1 cellular context compared by ENCODE assay signal in the genomic region with DNA sequence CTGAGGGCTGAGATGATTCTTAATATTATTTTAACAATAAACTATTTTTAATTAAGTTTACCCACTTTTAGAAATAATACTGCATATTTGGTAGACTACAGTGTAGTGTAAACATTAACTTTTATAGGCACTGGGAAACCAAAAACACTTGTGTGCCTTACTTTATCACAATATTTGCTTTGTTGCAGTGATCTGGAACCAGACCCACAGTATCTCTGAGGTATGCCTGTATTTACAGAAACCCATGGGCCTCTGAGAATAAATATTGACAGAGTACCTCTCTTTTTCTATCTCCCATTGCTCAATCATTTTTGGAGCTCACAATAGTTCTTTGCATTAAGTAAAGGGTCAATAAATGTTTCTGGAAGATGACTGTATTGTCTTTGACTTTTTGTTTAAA.
TF ChIP-seq lines count a peak whose summit lies in the region.

No MANE protein-coding gene starts in this region.

TF ChIP-seq in HepG2, 621 proteins besides CTCF, POLR2A, EP300 and RAD21 (continued from another document and continues in another):
- TF ChIP-seq, protein P1, sequence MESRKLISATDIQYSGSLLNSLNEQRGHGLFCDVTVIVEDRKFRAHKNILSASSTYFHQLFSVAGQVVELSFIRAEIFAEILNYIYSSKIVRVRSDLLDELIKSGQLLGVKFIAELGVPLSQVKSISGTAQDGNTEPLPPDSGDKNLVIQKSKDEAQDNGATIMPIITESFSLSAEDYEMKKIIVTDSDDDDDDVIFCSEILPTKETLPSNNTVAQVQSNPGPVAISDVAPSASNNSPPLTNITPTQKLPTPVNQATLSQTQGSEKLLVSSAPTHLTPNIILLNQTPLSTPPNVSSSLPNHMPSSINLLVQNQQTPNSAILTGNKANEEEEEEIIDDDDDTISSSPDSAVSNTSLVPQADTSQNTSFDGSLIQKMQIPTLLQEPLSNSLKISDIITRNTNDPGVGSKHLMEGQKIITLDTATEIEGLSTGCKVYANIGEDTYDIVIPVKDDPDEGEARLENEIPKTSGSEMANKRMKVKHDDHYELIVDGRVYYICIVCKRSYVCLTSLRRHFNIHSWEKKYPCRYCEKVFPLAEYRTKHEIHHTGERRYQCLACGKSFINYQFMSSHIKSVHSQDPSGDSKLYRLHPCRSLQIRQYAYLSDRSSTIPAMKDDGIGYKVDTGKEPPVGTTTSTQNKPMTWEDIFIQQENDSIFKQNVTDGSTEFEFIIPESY (CRISPR knock-in tag; IDR thresholded peaks at IDR 0.05): no peak
- TF ChIP-seq ZNF549 (CRISPR knock-in tag; IDR thresholded peaks at IDR 0.05) (no peak), PRDM10 (CRISPR knock-in tag; IDR thresholded peaks at IDR 0.05; ENCODE audit: low read depth) (0 out of 2 replicates have a peak, but pooled peaks have one; percentile 22), MTF1 (CRISPR knock-in tag; IDR thresholded peaks at IDR 0.05) (no peak), ZNF800 (CRISPR knock-in tag; IDR thresholded peaks at IDR 0.05) (0 out of 2 replicates have a peak, but pooled peaks have one; percentile 75), MAFG (CRISPR knock-in tag; IDR thresholded peaks at IDR 0.05) (no peak), NR2F2 (IDR thresholded peaks at IDR 0.05; ENCODE audit: borderline replicate concordance, low read depth) (peak; percentile 93), CBX2 (IDR thresholded peaks at IDR 0.05; ENCODE audit: low read depth, low read length) (no peak), CBX2 (CRISPR knock-in tag; IDR thresholded peaks at IDR 0.05; ENCODE audit: low read depth) (no peak), RFX5 (IDR thresholded peaks at IDR 0.05; ENCODE audit: low read depth, low read length) (no peak), ZNF180 (CRISPR knock-in tag; IDR thresholded peaks at IDR 0.05; ENCODE audit: borderline replicate concordance, low read depth) (no peak), ZNF510 (CRISPR knock-in tag; IDR thresholded peaks at IDR 0.05; ENCODE audit: low read depth) (no peak), CSRNP2 (CRISPR knock-in tag; conservative IDR thresholded peaks at IDR 0.05; ENCODE audit: low read depth) (no peak), TAF15 (IDR thresholded peaks at IDR 0.05; ENCODE audit: low read depth, low read length, poor library complexity, severe bottlenecking) (no peak), SRSF4 (IDR thresholded peaks at IDR 0.05; ENCODE audit: low read depth, low read length, poor library complexity, severe bottlenecking) (no peak), ZNF232 (CRISPR knock-in tag; IDR thresholded peaks at IDR 0.05; ENCODE audit: borderline replicate concordance) (no peak), KDM1A (CRISPR knock-in tag; IDR thresholded peaks at IDR 0.05) (peak; percentile 79; the same call in 1 of the 2 replicates), HOXA9 (CRISPR knock-in tag; IDR thresholded peaks at IDR 0.05; ENCODE audit: borderline replicate concordance) (no peak), ZNF468 (CRISPR knock-in tag; IDR thresholded peaks at IDR 0.05) (no peak), ZNF563 (CRISPR knock-in tag; IDR thresholded peaks at IDR 0.05) (no peak), ZNF224 (CRISPR knock-in tag; IDR thresholded peaks at IDR 0.05) (no peak), ZNF337 (CRISPR knock-in tag; IDR thresholded peaks at IDR 0.05; ENCODE audit: borderline replicate concordance, low read depth) (no peak), MED8 (CRISPR knock-in tag; IDR thresholded peaks at IDR 0.05; ENCODE audit: insufficient replicate concordance) (peak; percentile 47), SPEN (CRISPR knock-in tag; IDR thresholded peaks at IDR 0.05; ENCODE audit: low read depth) (no peak), FOXK2 (IDR thresholded peaks at IDR 0.05) (no peak), HMGXB4 (CRISPR knock-in tag; IDR thresholded peaks at IDR 0.05; ENCODE audit: borderline replicate concordance in 1 of 2, low read depth in 1 of 2) (peak in 1 of 2 experiments; percentile 56; a peak in 1 of 4 replicates), TOE1 (CRISPR knock-in tag; IDR thresholded peaks at IDR 0.05) (peak; percentile 88; the same call in 1 of the 2 replicates), MIER3 (CRISPR knock-in tag; IDR thresholded peaks at IDR 0.05; ENCODE audit: borderline replicate concordance) (peak; percentile 97), KDM5B (CRISPR knock-in tag; IDR thresholded peaks at IDR 0.05; ENCODE audit: borderline replicate concordance) (no peak), ZNF598 (CRISPR knock-in tag; IDR thresholded peaks at IDR 0.05; ENCODE audit: borderline replicate concordance) (no peak), ZNF773 (CRISPR knock-in tag; IDR thresholded peaks at IDR 0.05; ENCODE audit: borderline replicate concordance) (no peak), SP140L (CRISPR knock-in tag; IDR thresholded peaks at IDR 0.05; ENCODE audit: borderline replicate concordance) (peak; percentile 69; the same call in 1 of the 2 replicates), TGIF2 (CRISPR knock-in tag; IDR thresholded peaks at IDR 0.05) (no peak)
- TF ChIP-seq, protein P2, sequence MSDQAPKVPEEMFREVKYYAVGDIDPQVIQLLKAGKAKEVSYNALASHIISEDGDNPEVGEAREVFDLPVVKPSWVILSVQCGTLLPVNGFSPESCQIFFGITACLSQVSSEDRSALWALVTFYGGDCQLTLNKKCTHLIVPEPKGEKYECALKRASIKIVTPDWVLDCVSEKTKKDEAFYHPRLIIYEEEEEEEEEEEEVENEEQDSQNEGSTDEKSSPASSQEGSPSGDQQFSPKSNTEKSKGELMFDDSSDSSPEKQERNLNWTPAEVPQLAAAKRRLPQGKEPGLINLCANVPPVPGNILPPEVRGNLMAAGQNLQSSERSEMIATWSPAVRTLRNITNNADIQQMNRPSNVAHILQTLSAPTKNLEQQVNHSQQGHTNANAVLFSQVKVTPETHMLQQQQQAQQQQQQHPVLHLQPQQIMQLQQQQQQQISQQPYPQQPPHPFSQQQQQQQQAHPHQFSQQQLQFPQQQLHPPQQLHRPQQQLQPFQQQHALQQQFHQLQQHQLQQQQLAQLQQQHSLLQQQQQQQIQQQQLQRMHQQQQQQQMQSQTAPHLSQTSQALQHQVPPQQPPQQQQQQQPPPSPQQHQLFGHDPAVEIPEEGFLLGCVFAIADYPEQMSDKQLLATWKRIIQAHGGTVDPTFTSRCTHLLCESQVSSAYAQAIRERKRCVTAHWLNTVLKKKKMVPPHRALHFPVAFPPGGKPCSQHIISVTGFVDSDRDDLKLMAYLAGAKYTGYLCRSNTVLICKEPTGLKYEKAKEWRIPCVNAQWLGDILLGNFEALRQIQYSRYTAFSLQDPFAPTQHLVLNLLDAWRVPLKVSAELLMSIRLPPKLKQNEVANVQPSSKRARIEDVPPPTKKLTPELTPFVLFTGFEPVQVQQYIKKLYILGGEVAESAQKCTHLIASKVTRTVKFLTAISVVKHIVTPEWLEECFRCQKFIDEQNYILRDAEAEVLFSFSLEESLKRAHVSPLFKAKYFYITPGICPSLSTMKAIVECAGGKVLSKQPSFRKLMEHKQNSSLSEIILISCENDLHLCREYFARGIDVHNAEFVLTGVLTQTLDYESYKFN (CRISPR knock-in tag; conservative IDR thresholded peaks at IDR 0.05): peak; percentile 99
- TF ChIP-seq, protein P3, sequence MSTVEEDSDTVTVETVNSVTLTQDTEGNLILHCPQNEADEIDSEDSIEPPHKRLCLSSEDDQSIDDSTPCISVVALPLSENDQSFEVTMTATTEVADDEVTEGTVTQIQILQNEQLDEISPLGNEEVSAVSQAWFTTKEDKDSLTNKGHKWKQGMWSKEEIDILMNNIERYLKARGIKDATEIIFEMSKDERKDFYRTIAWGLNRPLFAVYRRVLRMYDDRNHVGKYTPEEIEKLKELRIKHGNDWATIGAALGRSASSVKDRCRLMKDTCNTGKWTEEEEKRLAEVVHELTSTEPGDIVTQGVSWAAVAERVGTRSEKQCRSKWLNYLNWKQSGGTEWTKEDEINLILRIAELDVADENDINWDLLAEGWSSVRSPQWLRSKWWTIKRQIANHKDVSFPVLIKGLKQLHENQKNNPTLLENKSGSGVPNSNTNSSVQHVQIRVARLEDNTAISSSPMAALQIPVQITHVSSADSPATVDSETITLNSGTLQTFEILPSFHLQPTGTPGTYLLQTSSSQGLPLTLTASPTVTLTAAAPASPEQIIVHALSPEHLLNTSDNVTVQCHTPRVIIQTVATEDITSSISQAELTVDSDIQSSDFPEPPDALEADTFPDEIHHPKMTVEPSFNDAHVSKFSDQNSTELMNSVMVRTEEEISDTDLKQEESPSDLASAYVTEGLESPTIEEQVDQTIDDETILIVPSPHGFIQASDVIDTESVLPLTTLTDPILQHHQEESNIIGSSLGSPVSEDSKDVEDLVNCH (CRISPR knock-in tag; IDR thresholded peaks at IDR 0.05): no peak
- TF ChIP-seq, protein P4, sequence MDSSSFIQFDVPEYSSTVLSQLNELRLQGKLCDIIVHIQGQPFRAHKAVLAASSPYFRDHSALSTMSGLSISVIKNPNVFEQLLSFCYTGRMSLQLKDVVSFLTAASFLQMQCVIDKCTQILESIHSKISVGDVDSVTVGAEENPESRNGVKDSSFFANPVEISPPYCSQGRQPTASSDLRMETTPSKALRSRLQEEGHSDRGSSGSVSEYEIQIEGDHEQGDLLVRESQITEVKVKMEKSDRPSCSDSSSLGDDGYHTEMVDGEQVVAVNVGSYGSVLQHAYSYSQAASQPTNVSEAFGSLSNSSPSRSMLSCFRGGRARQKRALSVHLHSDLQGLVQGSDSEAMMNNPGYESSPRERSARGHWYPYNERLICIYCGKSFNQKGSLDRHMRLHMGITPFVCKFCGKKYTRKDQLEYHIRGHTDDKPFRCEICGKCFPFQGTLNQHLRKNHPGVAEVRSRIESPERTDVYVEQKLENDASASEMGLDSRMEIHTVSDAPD (CRISPR knock-in tag; IDR thresholded peaks at IDR 0.05): peak; percentile 79; the same call in 1 of the 2 replicates
- TF ChIP-seq, protein P5, sequence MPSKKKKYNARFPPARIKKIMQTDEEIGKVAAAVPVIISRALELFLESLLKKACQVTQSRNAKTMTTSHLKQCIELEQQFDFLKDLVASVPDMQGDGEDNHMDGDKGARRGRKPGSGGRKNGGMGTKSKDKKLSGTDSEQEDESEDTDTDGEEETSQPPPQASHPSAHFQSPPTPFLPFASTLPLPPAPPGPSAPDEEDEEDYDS (CRISPR knock-in tag; IDR thresholded peaks at IDR 0.05): no peak
